Comparison of ENCODE assay signal across 9 cellular contexts in the genomic region with DNA sequence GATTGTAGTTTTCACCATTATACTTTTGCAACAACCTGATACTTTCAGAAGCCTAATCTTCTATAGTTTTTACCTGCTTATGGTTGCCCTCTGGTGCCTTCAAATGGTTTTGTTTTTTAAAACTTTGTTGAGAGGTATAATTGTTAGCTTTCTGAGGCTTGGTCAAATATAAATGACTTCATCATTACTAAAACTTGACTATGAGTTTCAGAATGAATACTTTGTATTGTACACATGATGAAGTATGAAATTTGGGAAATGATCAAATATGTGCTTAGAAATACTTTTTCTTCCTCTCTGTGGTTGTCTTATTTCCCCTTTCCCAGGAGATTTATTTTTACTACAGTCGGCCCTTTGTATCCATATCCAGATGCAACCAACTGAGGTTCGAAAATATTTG.
A peak's percentile ranks its signal among the peaks of the same experiment; 100 is the strongest.
DNase-seq lines count a peak whose midpoint lies in the region; ATAC-seq and TF ChIP-seq lines count a peak whose summit lies in the region.
"Had no signal": no experiment of that assay in that cellular context is flagged by ENCODE, and none has a peak within 500 bp of the region (broad histone marks: within the 10 kb centered on the region; RNA-seq: fewer than 3 reads in every experiment).

No MANE protein-coding gene starts in this region.

- TF ChIP-seq CTCF in LNCaP clone FGC (IDR thresholded peaks at IDR 0.05; ENCODE audit: control insufficient read depth, extremely low read depth, insufficient read depth) (peak; percentile 37), epithelial cell of esophagus (IDR thresholded peaks at IDR 0.05; ENCODE audit: insufficient read depth, low read depth, low read length, missing control alignments) (peak; percentile 28)

- ATAC-seq in GM19372 (IDR thresholded peaks at IDR 0.05; ENCODE audit: low read depth, unreplicated experiment), result peak; percentile 54
- no peak for ATAC-seq in HG02763 (IDR thresholded peaks at IDR 0.05; ENCODE audit: unreplicated experiment)

- peak; percentile 7 for DNase-seq in COR-L47 (lab: John Stamatoyannopoulos, UW)
- DNase-seq in LNCaP clone FGC (ENCODE audit: low read depth), result no peak
- DNase-seq in epithelial cell of esophagus (ENCODE audit: low read depth), result peak; percentile 36
- no peak for DNase-seq in epidermal melanocyte (ENCODE audit: insufficient read length, low spot score)
- no peak for DNase-seq in stimulated activated CD4-positive, alpha-beta T cell treated with anti-CD3 and anti-CD28 coated beads, Interleukin-15, amount 100 ng/mL, for 24 hours
- DNase-seq in activated naive CD4-positive, alpha-beta T cell (lab: John Stamatoyannopoulos, UW), result no peak

- H3K4me3 ChIP-seq in LNCaP clone FGC (ENCODE audit: low read depth, low read length) (no peak overlapping the region), epithelial cell of esophagus (ENCODE audit: low read length) (no peak overlapping the region)
- H3K4me3 ChIP-seq: neural progenitor cell had no signal

Comparison
In these comparisons a context has a peak if more than half of its experiments do, and no peak if none do; other contexts are left out.
1. DNase-seq: peak in COR-L47 (single experiment) and epithelial cell of esophagus (single experiment); none in LNCaP clone FGC (single experiment), epidermal melanocyte (single experiment), stimulated activated CD4-positive, alpha-beta T cell treated with anti-CD3 and anti-CD28 coated beads, Interleukin-15, amount 100 ng/mL, for 24 hours (single experiment) and activated naive CD4-positive, alpha-beta T cell (0 of 4).